ENCODE assay signal across 1 cellular context in the genomic region with DNA sequence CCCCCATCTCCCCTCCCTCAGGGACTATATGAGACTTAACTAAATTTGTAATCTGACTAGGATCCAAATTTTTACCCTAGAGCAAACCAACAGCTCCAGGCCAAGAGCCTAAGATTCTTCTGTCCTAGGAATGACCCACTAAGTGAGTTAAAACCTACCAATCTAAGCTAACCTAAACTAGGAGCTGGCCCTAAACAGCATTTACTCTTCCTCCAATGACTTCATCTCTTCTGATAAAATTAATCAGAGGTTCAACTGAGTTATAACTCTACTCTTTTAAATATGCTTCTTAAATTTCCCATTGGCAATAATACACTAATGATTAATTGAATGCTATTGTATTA.
TF ChIP-seq lines count a peak whose summit lies in the region.

No MANE protein-coding gene starts in this region.

TF ChIP-seq in IMR-90, 13 proteins besides CTCF, POLR2A, EP300 and RAD21:
- no peak for TF ChIP-seq CEBPB (IDR thresholded peaks at IDR 0.05; ENCODE audit: low read depth, low read length)
- no peak for TF ChIP-seq MAFK (IDR thresholded peaks at IDR 0.05; ENCODE audit: low read depth, low read length)
- TF ChIP-seq MXI1 (IDR thresholded peaks at IDR 0.05; ENCODE audit: borderline replicate concordance, low read depth, low read length) = no peak
- TF ChIP-seq RFX5 (IDR thresholded peaks at IDR 0.05; ENCODE audit: low read depth, low read length) = no peak
- TF ChIP-seq FOS (IDR thresholded peaks at IDR 0.05; ENCODE audit: low read depth, low read length) = no peak
- no peak for TF ChIP-seq BHLHE40 (IDR thresholded peaks at IDR 0.05; ENCODE audit: low read depth, low read length)
- no peak for TF ChIP-seq SMC3 (IDR thresholded peaks at IDR 0.05; ENCODE audit: low read depth, low read length)
- TF ChIP-seq MAZ (IDR thresholded peaks at IDR 0.05; ENCODE audit: borderline replicate concordance, low read depth, low read length) = no peak
- TF ChIP-seq RCOR1 (IDR thresholded peaks at IDR 0.05; ENCODE audit: insufficient replicate concordance, low read length) = no peak
- no peak for TF ChIP-seq CHD1 (IDR thresholded peaks at IDR 0.05; ENCODE audit: low read depth, low read length)
- TF ChIP-seq, protein P1, sequence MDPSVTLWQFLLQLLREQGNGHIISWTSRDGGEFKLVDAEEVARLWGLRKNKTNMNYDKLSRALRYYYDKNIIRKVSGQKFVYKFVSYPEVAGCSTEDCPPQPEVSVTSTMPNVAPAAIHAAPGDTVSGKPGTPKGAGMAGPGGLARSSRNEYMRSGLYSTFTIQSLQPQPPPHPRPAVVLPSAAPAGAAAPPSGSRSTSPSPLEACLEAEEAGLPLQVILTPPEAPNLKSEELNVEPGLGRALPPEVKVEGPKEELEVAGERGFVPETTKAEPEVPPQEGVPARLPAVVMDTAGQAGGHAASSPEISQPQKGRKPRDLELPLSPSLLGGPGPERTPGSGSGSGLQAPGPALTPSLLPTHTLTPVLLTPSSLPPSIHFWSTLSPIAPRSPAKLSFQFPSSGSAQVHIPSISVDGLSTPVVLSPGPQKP (IDR thresholded peaks at IDR 0.05; ENCODE audit: borderline replicate concordance, low read depth, low read length) = no peak
- no peak for TF ChIP-seq NFE2L2 (IDR thresholded peaks at IDR 0.05; ENCODE audit: low read depth, low read length)
- no peak for TF ChIP-seq USF2 (IDR thresholded peaks at IDR 0.05; ENCODE audit: low read depth, low read length)
TF ChIP-seq in IMR-90: peak in this region for 0.
